ENCODE assay signal across 9 cellular contexts in the genomic region with DNA sequence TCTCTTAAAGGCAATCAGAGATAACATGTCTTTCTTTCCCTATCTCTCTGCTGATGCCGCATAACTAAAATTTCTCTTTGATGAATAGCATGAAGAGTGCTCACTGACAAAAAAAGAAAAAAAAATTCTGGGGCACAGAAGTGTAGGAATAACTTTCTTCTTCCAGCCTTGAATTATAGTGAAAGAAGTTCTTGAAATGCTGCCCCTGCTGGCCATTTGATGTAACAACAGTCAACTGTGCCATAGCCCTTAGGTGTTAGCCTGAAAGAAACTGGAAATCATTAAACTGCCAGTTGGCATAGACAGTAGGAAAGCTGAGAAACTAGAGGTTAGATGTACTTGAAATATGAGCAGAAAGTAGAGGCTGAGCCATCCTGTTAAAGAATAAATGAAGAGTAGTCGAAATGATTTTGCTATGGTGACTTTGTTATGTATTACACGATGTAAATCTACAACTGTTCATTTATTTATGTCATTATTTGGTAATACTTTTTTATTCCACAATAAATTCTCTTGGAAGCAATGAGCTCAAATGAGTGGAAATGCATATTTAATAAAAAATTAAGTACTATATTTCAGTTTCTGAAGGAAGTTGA. TPM values are rescaled to one million over a fixed set of nuclear protein-coding genes. Genes with fewer than 3 reads are reported as not detected.
A peak's percentile ranks its signal among the peaks of the same experiment; 100 is the strongest.
DNase-seq lines count a peak whose midpoint lies in the region; ATAC-seq, FAIRE-seq and TF ChIP-seq lines count a peak whose summit lies in the region.
"Had no signal": no experiment of that assay in that cellular context is flagged by ENCODE, and none has a peak within 500 bp of the region (broad histone marks: within the 10 kb centered on the region; RNA-seq: fewer than 3 reads in every experiment).

No MANE protein-coding gene starts in this region.

- no peaks in the 10 kb centered on the region for H3K4me1 Mint-ChIP-seq in activated CD4-positive, alpha-beta memory T cell treated with anti-CD3 and anti-CD28 coated beads for 36 hours (ENCODE audit: low read depth)

- peak; percentile 88 for FAIRE-seq in A549 (lab: Jason Lieb, UNC)
- FAIRE-seq in G401.6 (lab: Jason Lieb, UNC) = peak; percentile 90
- FAIRE-seq: colon had no signal

- H3K27ac ChIP-seq in A549 = no peak overlapping the region

- H3K36me3 Mint-ChIP-seq in activated CD4-positive, alpha-beta memory T cell treated with anti-CD3 and anti-CD28 coated beads for 36 hours = no peaks in the 10 kb centered on the region

- peak; percentile 61 for TF ChIP-seq CTCF in A549 (IDR thresholded peaks at IDR 0.05)

- TF ChIP-seq RAD21 in A549 (conservative IDR thresholded peaks at IDR 0.05 in 1 of 2, IDR thresholded peaks at IDR 0.05 in 1 of 2) = peak in 1 of 2 experiments; percentile 31; a peak in 1 of 5 replicates

- intact Hi-C loops in activated CD4-positive, alpha-beta memory T cell treated with anti-CD3 and anti-CD28 coated beads for 36 hours (cut with micrococcal nuclease) = no loop called here
- intact Hi-C loops in sciatic nerve (cut with DNase I) = no loop called here

- 19% methylated on average over 3 of the region's 3 CpGs for WGBS in A549 (ENCODE audit: missing lambda C conversion rate)

- DNase-seq in A549 (ENCODE audit: low read depth in 1 of 2, low spot score in 1 of 2) (peak in 1 of 2 experiments; percentile 53), LoVo (ENCODE audit: low spot score) (peak; percentile 48), globus pallidus (ENCODE audit: low spot score) (peak; percentile 42), sciatic nerve (ENCODE audit: low spot score) (no peak), mesenteric fat pad (ENCODE audit: low spot score) (no peak), NCI-H1092 (lab: John Stamatoyannopoulos, UW) (no peak)
- DNase-seq in activated CD4-positive, alpha-beta memory T cell treated with anti-CD3 and anti-CD28 coated beads for 36 hours = peak; percentile 24

- POLR2A ChIA-PET in A549 (lab: Yijun Ruan, JAX) = no interaction called here
- POLR2A ChIA-PET in activated CD4-positive, alpha-beta memory T cell treated with anti-CD3 and anti-CD28 coated beads for 36 hours (lab: Charles Lee) = no interaction called here

- TF ChIP-seq POLR2A in A549 (IDR thresholded peaks at IDR 0.05; ENCODE audit: low read length) = no peak

- H3K9me3 Mint-ChIP-seq in activated CD4-positive, alpha-beta memory T cell treated with anti-CD3 and anti-CD28 coated beads for 36 hours = peaks cover 5% of the 10 kb centered on the region

- H3K4me3 Mint-ChIP-seq in activated CD4-positive, alpha-beta memory T cell treated with anti-CD3 and anti-CD28 coated beads for 36 hours = no peak overlapping the region

- no peaks in the 10 kb centered on the region for H3K4me1 ChIP-seq in A549

- ATAC-seq in A549 (peak; percentile 64 to 83; a peak in 3 of 6 replicates), sciatic nerve (peak; percentile 46)

- no peak overlapping the region for H3K4me3 ChIP-seq in A549

- CTCF ChIA-PET in A549 (lab: Yijun Ruan, JAX) = interaction anchor here (0.8 to 2.8 kb wide), 5 partner anchors 9 to 154 kb away, joined by 3 to 13 read pairs (median 5); no protein-coding TSS in a partner anchor
- CTCF ChIA-PET in activated CD4-positive, alpha-beta memory T cell treated with anti-CD3 and anti-CD28 coated beads for 36 hours (lab: Charles Lee) = interaction anchor here (0.7 to 2.5 kb wide), 7 partner anchors 8 to 54 kb away, joined by 3 to 11 read pairs (median 3); no protein-coding TSS in a partner anchor

- H3K27me3 Mint-ChIP-seq in activated CD4-positive, alpha-beta memory T cell treated with anti-CD3 and anti-CD28 coated beads for 36 hours = peaks cover 5% of the 10 kb centered on the region

- H3K9me3 ChIP-seq in A549 = peaks cover 14% of the 10 kb centered on the region; the same call in 2 of the 3 replicates

- H3K27ac Mint-ChIP-seq in activated CD4-positive, alpha-beta memory T cell treated with anti-CD3 and anti-CD28 coated beads for 36 hours = no peak overlapping the region

- H3K4me2 ChIP-seq in A549 = no peak overlapping the region

- TF ChIP-seq EP300 in A549 (IDR thresholded peaks at IDR 0.05) = no peak

TF ChIP-seq in A549, 52 proteins besides CTCF, POLR2A, EP300 and RAD21:
- TF ChIP-seq SREBF2 (IDR thresholded peaks at IDR 0.05) = no peak
- no peak for TF ChIP-seq TP53 (CRISPR knock-in tag; IDR thresholded peaks at IDR 0.05)
- TF ChIP-seq, protein P1, sequence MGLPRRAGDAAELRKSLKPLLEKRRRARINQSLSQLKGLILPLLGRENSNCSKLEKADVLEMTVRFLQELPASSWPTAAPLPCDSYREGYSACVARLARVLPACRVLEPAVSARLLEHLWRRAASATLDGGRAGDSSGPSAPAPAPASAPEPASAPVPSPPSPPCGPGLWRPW (IDR thresholded peaks at IDR 0.05) = no peak
- no peak for TF ChIP-seq RARB (CRISPR knock-in tag; IDR thresholded peaks at IDR 0.05)
- no peak for TF ChIP-seq RCOR1 (IDR thresholded peaks at IDR 0.05; ENCODE audit: low read depth, low read length)
- no peak for TF ChIP-seq PHF8 (IDR thresholded peaks at IDR 0.05; ENCODE audit: borderline replicate concordance, low read depth)

RNA-seq across cellular contexts. Expression of a gene that starts 48.3 kb away (rescaled TPM):
- polyA plus RNA-seq in A549 (2011; rRNA removed) (13.8 and 15.2 TPM in 2 replicates), A549 (2017; fragmentation: RNase III; extraction: RNeasy Plus Mini Kit Qiagen cat#74134 plus additional on column Dnase treatment) (15.2 to 17.0 TPM (median 16.5 TPM) in 3 replicates)
- 17.0 and 20.2 TPM in 2 replicates for polyA plus RNA-seq in A549 (2012; cell fraction: cytosol; rRNA removed)
- polyA plus RNA-seq in A549 (2012; cell fraction: nucleus; rRNA removed) = 13.9 and 15.1 TPM in 2 replicates
- polyA minus RNA-seq in A549 (2011; rRNA and poly(A)+ RNA removed) = 12.9 and 13.6 TPM in 2 replicates
- 1 to 10 TPM; 3.3 to 4.0 TPM for total RNA-seq in activated CD4-positive, alpha-beta memory T cell treated with anti-CD3 and anti-CD28 coated beads for 36 hours
- total RNA-seq in sciatic nerve (32.6 TPM), mesenteric fat pad (36.2 TPM)

Comparison
In these comparisons a context has a peak if more than half of its experiments do, and no peak if none do; other contexts are left out.
1. DNase-seq: peak in LoVo (single experiment), activated CD4-positive, alpha-beta memory T cell treated with anti-CD3 and anti-CD28 coated beads for 36 hours (single experiment) and globus pallidus (single experiment); none in sciatic nerve (single experiment), mesenteric fat pad (single experiment) and NCI-H1092 (single experiment).